ENCODE assay signal across 35 cellular contexts in genomic region chr15:71739355-71739754, GRCh38.
"Had no signal": no experiment of that assay in that cellular context is flagged by ENCODE, and none has a peak within 500 bp of the region (broad histone marks: within the 10 kb centered on the region; RNA-seq: fewer than 3 reads in every experiment).

No MANE protein-coding gene starts in this region.

- H3K4me1 ChIP-seq: adrenal gland, body of pancreas, esophagus muscularis mucosa, foreskin keratinocyte had no signal

- H3K36me3 Mint-ChIP-seq: activated CD4-positive, alpha-beta memory T cell treated with anti-CD3 and anti-CD28 coated beads for 36 hours; activated CD8-positive, alpha-beta memory T cell treated with anti-CD3 and anti-CD28 coated beads, Interleukin-2, amount 10 ng/mL, durations not matched to agents 7 days and 5 days; activated naive CD4-positive, alpha-beta T cell treated with anti-CD3 and anti-CD28 coated beads, Interleukin-2, amount 50 U/mL, for 24 hours; activated naive CD8-positive, alpha-beta T cell treated with anti-CD3 and anti-CD28 coated beads for 36 hours had no signal

- H3K4me3 ChIP-seq: adrenal gland, body of pancreas, esophagus muscularis mucosa, gastrocnemius medialis had no signal

- ATAC-seq: activated CD4-positive, alpha-beta T cell treated with anti-CD3 and anti-CD28 coated beads for 36 hours; activated CD8-positive, alpha-beta memory T cell treated with anti-CD3 and anti-CD28 coated beads, Interleukin-2, amount 10 ng/mL, durations not matched to agents 7 days and 5 days; activated CD8-positive, alpha-beta T cell treated with anti-CD3 and anti-CD28 coated beads, Interleukin-2, amount 10 ng/mL, durations not matched to agents 7 days and 5 days; activated naive CD8-positive, alpha-beta T cell treated with anti-CD3 and anti-CD28 coated beads, Interleukin-2, amount 50 U/mL, for 24 hours; body of pancreas; effector memory CD8-positive, alpha-beta T cell; foreskin keratinocyte; gastrocnemius medialis; T-helper 17 cell had no signal

- H3K27me3 ChIP-seq: adrenal gland, body of pancreas, esophagus muscularis mucosa, foreskin keratinocyte, gastrocnemius medialis had no signal

- H3K4me1 Mint-ChIP-seq: activated CD4-positive, alpha-beta T cell treated with anti-CD3 and anti-CD28 coated beads for 36 hours; activated CD4-positive, alpha-beta T cell treated with anti-CD3 and anti-CD28 coated beads, Interleukin-2, amount 10 ng/mL, durations not matched to agents 24 days and 14 days; activated naive CD4-positive, alpha-beta T cell treated with anti-CD3 and anti-CD28 coated beads, Interleukin-2, amount 50 U/mL, for 24 hours; activated naive CD8-positive, alpha-beta T cell treated with anti-CD3 and anti-CD28 coated beads, Interleukin-2, amount 50 U/mL, for 24 hours had no signal

- H3K4me3 Mint-ChIP-seq: activated CD4-positive, alpha-beta memory T cell treated with anti-CD3 and anti-CD28 coated beads for 36 hours; activated CD4-positive, alpha-beta T cell treated with anti-CD3 and anti-CD28 coated beads for 36 hours; activated CD4-positive, alpha-beta T cell treated with anti-CD3 and anti-CD28 coated beads, Interleukin-2, amount 10 ng/mL, durations not matched to agents 24 days and 14 days; activated CD8-positive, alpha-beta memory T cell treated with anti-CD3 and anti-CD28 coated beads, Interleukin-2, amount 10 ng/mL, durations not matched to agents 7 days and 5 days; activated CD8-positive, alpha-beta T cell treated with anti-CD3 and anti-CD28 coated beads, Interleukin-2, amount 10 ng/mL, durations not matched to agents 7 days and 5 days; activated naive CD4-positive, alpha-beta T cell treated with anti-CD3 and anti-CD28 coated beads for 36 hours; activated naive CD4-positive, alpha-beta T cell treated with anti-CD3 and anti-CD28 coated beads, Interleukin-2, amount 50 U/mL, for 24 hours; activated naive CD8-positive, alpha-beta T cell treated with anti-CD3 and anti-CD28 coated beads for 36 hours; activated naive CD8-positive, alpha-beta T cell treated with anti-CD3 and anti-CD28 coated beads, Interleukin-2, amount 50 U/mL, for 24 hours; activated T-helper 1 cell treated with anti-CD3 and anti-CD28 coated beads, Interleukin-12 subunit alpha, Interleukin-12 subunit beta, Interleukin-2, Interleukin-4 antibody, amounts not matched to agents 30 ng/mL and 10 ng/mL and 1 ng/mL, durations not matched to agents 14 hours and 24 hours and 36 hours; effector memory CD8-positive, alpha-beta T cell; T-helper 17 cell; T-helper 2 cell treated with Interferon-gamma antibody and Interleukin-4, amounts not matched to agents 5 μg/mL and 100 μg/mL, for 36 hours had no signal

- DNase-seq: activated CD4-positive, alpha-beta memory T cell treated with anti-CD3 and anti-CD28 coated beads for 36 hours; activated CD4-positive, alpha-beta T cell treated with anti-CD3 and anti-CD28 coated beads for 36 hours; activated CD4-positive, alpha-beta T cell treated with anti-CD3 and anti-CD28 coated beads, Interleukin-2, amount 10 ng/mL, durations not matched to agents 24 days and 14 days; activated CD4-positive, CD25-positive, alpha-beta regulatory T cell; activated CD4-positive, CD25-positive, alpha-beta regulatory T cell treated with anti-CD3 and anti-CD28 coated beads, Interleukin-2, amount 50 U/mL, for 72 hours; activated CD8-positive, alpha-beta memory T cell treated with anti-CD3 and anti-CD28 coated beads, Interleukin-2, amount 10 ng/mL, durations not matched to agents 7 days and 5 days; activated CD8-positive, alpha-beta memory T cell treated with anti-CD3 and anti-CD28 coated beads, Interleukin-2, amount 50 U/mL, for 4 hours; activated CD8-positive, alpha-beta T cell treated with anti-CD3 and anti-CD28 coated beads, Interleukin-2, amount 10 ng/mL, durations not matched to agents 7 days and 5 days; activated effector memory CD4-positive, alpha-beta T cell treated with anti-CD3 and anti-CD28 coated beads, Interleukin-2, amount 50 U/mL, for 16 hours; activated naive CD4-positive, alpha-beta T cell treated with anti-CD3 and anti-CD28 coated beads for 36 hours; activated naive CD8-positive, alpha-beta T cell treated with anti-CD3 and anti-CD28 coated beads for 36 hours; activated naive CD8-positive, alpha-beta T cell treated with anti-CD3 and anti-CD28 coated beads, Interleukin-2, amount 50 U/mL, for 24 hours; activated T-cell treated with anti-CD3 and anti-CD28 coated beads, Interleukin-2, amount 50 U/mL, for 1 hour; activated T-cell treated with anti-CD3 and anti-CD28 coated beads, Interleukin-2, amount 50 U/mL, for 48 hours; adrenal gland; amygdala; aorta; body of pancreas; caudate nucleus; cortex of kidney; dermis blood vessel endothelial cell; effector CD4-positive, alpha-beta T cell; effector memory CD8-positive, alpha-beta T cell; erythroblast; foreskin keratinocyte; gastrocnemius medialis; T-helper 1 cell; T-helper 17 cell; T1000 had no signal

- H3K27ac Mint-ChIP-seq: activated CD4-positive, alpha-beta memory T cell treated with anti-CD3 and anti-CD28 coated beads for 36 hours; activated CD4-positive, alpha-beta T cell treated with anti-CD3 and anti-CD28 coated beads for 36 hours; activated CD4-positive, alpha-beta T cell treated with anti-CD3 and anti-CD28 coated beads, Interleukin-2, amount 10 ng/mL, durations not matched to agents 24 days and 14 days; activated CD8-positive, alpha-beta memory T cell treated with anti-CD3 and anti-CD28 coated beads, Interleukin-2, amount 10 ng/mL, durations not matched to agents 7 days and 5 days; activated CD8-positive, alpha-beta T cell treated with anti-CD3 and anti-CD28 coated beads, Interleukin-2, amount 10 ng/mL, durations not matched to agents 7 days and 5 days; activated naive CD4-positive, alpha-beta T cell treated with anti-CD3 and anti-CD28 coated beads for 36 hours; activated naive CD4-positive, alpha-beta T cell treated with anti-CD3 and anti-CD28 coated beads, Interleukin-2, amount 50 U/mL, for 24 hours; activated naive CD8-positive, alpha-beta T cell treated with anti-CD3 and anti-CD28 coated beads for 36 hours; activated naive CD8-positive, alpha-beta T cell treated with anti-CD3 and anti-CD28 coated beads, Interleukin-2, amount 50 U/mL, for 24 hours; activated T-helper 1 cell treated with anti-CD3 and anti-CD28 coated beads, Interleukin-12 subunit alpha, Interleukin-12 subunit beta, Interleukin-2, Interleukin-4 antibody, amounts not matched to agents 30 ng/mL and 10 ng/mL and 1 ng/mL, durations not matched to agents 14 hours and 24 hours and 36 hours; activated T-helper 2 cell treated with anti-CD3 and anti-CD28 coated beads, Interferon-gamma antibody, Interleukin-2, Interleukin-4, amounts not matched to agents 10 μg/mL and 5 μg/mL and 100 μg/mL, durations not matched to agents 14 hours and 24 hours and 36 hours; effector memory CD8-positive, alpha-beta T cell; T-helper 17 cell; T-helper 2 cell treated with Interferon-gamma antibody and Interleukin-4, amounts not matched to agents 5 μg/mL and 100 μg/mL, for 36 hours had no signal

- H3K9me3 Mint-ChIP-seq: activated CD4-positive, alpha-beta memory T cell treated with anti-CD3 and anti-CD28 coated beads for 36 hours; activated CD4-positive, alpha-beta T cell treated with anti-CD3 and anti-CD28 coated beads, Interleukin-2, amount 10 ng/mL, durations not matched to agents 24 days and 14 days; activated naive CD4-positive, alpha-beta T cell treated with anti-CD3 and anti-CD28 coated beads for 36 hours; activated naive CD4-positive, alpha-beta T cell treated with anti-CD3 and anti-CD28 coated beads, Interleukin-2, amount 50 U/mL, for 24 hours; activated naive CD8-positive, alpha-beta T cell treated with anti-CD3 and anti-CD28 coated beads for 36 hours; activated naive CD8-positive, alpha-beta T cell treated with anti-CD3 and anti-CD28 coated beads, Interleukin-2, amount 50 U/mL, for 24 hours; activated T-helper 1 cell treated with anti-CD3 and anti-CD28 coated beads, Interleukin-12 subunit alpha, Interleukin-12 subunit beta, Interleukin-2, Interleukin-4 antibody, amounts not matched to agents 30 ng/mL and 10 ng/mL and 1 ng/mL, durations not matched to agents 14 hours and 24 hours and 36 hours; activated T-helper 2 cell treated with anti-CD3 and anti-CD28 coated beads, Interferon-gamma antibody, Interleukin-2, Interleukin-4, amounts not matched to agents 10 μg/mL and 5 μg/mL and 100 μg/mL, durations not matched to agents 14 hours and 24 hours and 36 hours; effector memory CD8-positive, alpha-beta T cell; T-helper 2 cell treated with Interferon-gamma antibody and Interleukin-4, amounts not matched to agents 5 μg/mL and 100 μg/mL, for 36 hours had no signal

- H3K27ac ChIP-seq: adrenal gland, body of pancreas, esophagus muscularis mucosa, foreskin keratinocyte, gastrocnemius medialis had no signal

- FAIRE-seq: colon had no signal

- H3K36me3 ChIP-seq: adrenal gland, esophagus muscularis mucosa, gastrocnemius medialis had no signal

- H3K9me3 ChIP-seq: adrenal gland, body of pancreas, esophagus muscularis mucosa, gastrocnemius medialis had no signal
